18 cellular contexts compared by ENCODE assay signal in the genomic region with DNA sequence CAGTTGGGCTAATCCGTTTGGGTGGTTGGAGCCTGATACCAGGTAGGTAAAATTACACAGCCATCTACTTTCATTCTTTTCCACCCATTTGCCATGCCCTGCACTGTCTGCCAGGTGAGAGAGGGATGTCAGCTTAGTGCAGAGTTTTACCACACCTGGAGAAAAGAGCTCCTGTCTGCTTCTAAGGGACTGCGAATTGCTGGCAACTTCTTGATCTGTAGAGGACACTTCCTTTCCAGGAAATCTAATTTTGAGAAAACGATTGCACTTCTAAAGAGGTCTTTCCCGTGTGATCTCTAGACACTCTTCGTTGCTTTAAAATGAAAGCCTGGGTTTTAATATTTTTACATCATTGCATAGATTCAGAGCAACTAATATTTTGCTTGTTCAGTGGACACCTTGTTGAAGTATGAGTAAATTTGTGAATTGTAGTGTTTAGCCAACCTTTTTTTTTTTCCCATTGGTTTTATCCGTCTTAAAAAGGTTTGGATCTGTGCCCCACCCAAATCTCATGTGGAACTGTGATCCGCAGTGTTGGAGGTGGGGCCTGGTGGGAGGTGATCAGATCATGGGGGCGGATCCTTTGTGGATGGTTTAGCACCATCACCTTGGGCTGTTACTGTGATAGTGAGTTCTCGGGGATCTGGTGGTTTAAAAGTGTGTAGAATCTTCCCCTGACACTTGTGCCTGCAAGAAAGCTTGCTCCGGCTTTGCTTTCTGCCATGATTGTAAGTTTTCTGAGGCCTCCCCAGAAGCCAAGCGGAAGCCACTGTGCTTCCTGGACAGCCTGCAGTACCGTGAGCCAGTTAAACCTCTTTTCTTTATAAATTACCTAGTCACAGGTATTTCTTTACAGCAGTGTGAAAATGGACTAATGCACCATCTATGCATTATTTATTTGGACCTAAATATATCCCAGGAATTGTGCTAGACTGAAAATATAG.
DNase-seq lines count a peak whose midpoint lies in the region; ATAC-seq lines count a peak whose summit lies in the region.
"Had no signal": no experiment of that assay in that cellular context is flagged by ENCODE, and none has a peak within 500 bp of the region (broad histone marks: within the 10 kb centered on the region; RNA-seq: fewer than 3 reads in every experiment).

No MANE protein-coding gene starts in this region.

- H3K4me3 Mint-ChIP-seq in stimulated activated effector memory CD8-positive, alpha-beta T cell treated with anti-CD3 and anti-CD28 coated beads, Interleukin-12 subunit alpha, Interleukin-12 subunit beta, amount 100 ng/mL, for 72 hours = peak overlapping the region; percentile 71

- in situ Hi-C loops in KBM-7 (cut with MboI; ENCODE audit: low pct_unique_long_range_greater_than_20kb, low sequenced_read_pairs) = no loop called here

- H3K4me1 Mint-ChIP-seq in stimulated activated effector memory CD8-positive, alpha-beta T cell treated with anti-CD3 and anti-CD28 coated beads, Interleukin-12 subunit alpha, Interleukin-12 subunit beta, amount 100 ng/mL, for 72 hours = peaks cover 43% of the 10 kb centered on the region

- ATAC-seq in activated naive CD4-positive, alpha-beta T cell treated with anti-CD3 and anti-CD28 coated beads, Interleukin-2, amount 50 U/mL, for 72 hours = peak; percentile 64 to 66
- peak; percentile 51 for ATAC-seq in stimulated activated effector memory CD8-positive, alpha-beta T cell treated with anti-CD3 and anti-CD28 coated beads, Interleukin-12 subunit alpha, Interleukin-12 subunit beta, amount 100 ng/mL, for 72 hours
- no peak for ATAC-seq in GM18520 (IDR thresholded peaks at IDR 0.05; ENCODE audit: unreplicated experiment)
- ATAC-seq: HCT116 had no signal

- H3K36me3 Mint-ChIP-seq in activated naive CD4-positive, alpha-beta T cell treated with anti-CD3 and anti-CD28 coated beads, Interleukin-2, amount 50 U/mL, for 72 hours = no peaks in the 10 kb centered on the region
- no peaks in the 10 kb centered on the region for H3K36me3 Mint-ChIP-seq in stimulated activated effector memory CD8-positive, alpha-beta T cell treated with anti-CD3 and anti-CD28 coated beads, Interleukin-12 subunit alpha, Interleukin-12 subunit beta, amount 100 ng/mL, for 72 hours

- peak; percentile 11 for DNase-seq in activated CD4-positive, alpha-beta T cell treated with anti-CD3 and anti-CD28 coated beads, Interleukin-2, amount 50 U/mL, for 1 hour
- DNase-seq in activated CD4-positive, alpha-beta T cell treated with anti-CD3 and anti-CD28 coated beads, Interleukin-2, amount 50 U/mL, for 48 hours = no peak
- DNase-seq in NCI-H69 (lab: John Stamatoyannopoulos, UW) = peak; percentile 90
- DNase-seq in activated naive CD4-positive, alpha-beta T cell treated with anti-CD3 and anti-CD28 coated beads, Interleukin-2, amount 50 U/mL, for 72 hours (ENCODE audit: low spot score in 2 of 2) = no peak
- DNase-seq in stimulated activated effector memory CD8-positive, alpha-beta T cell treated with anti-CD3 and anti-CD28 coated beads, Interleukin-12 subunit alpha, Interleukin-12 subunit beta, amount 100 ng/mL, for 72 hours (ENCODE audit: low spot score in 2 of 2) = no peak
- DNase-seq in DMS153 (lab: John Stamatoyannopoulos, UW) = no peak
- DNase-seq in KBM-7 = no peak
- DNase-seq: activated gamma-delta T cell treated with Interleukin-2 at 50 U/mL for 16 hours; Calu3; GF-D8; kidney glomerular epithelial cell; NCI-H82; occipital lobe; RPMI8226; stimulated activated CD4-positive, alpha-beta T cell treated with anti-CD3 and anti-CD28 coated beads, Interleukin-4, amount 100 ng/mL, for 1 hour; tibial artery had no signal

- no peaks in the 10 kb centered on the region for H3K9me3 Mint-ChIP-seq in activated naive CD4-positive, alpha-beta T cell treated with anti-CD3 and anti-CD28 coated beads, Interleukin-2, amount 50 U/mL, for 72 hours
- no peaks in the 10 kb centered on the region for H3K9me3 Mint-ChIP-seq in stimulated activated effector memory CD8-positive, alpha-beta T cell treated with anti-CD3 and anti-CD28 coated beads, Interleukin-12 subunit alpha, Interleukin-12 subunit beta, amount 100 ng/mL, for 72 hours

- H3K27ac Mint-ChIP-seq in activated naive CD4-positive, alpha-beta T cell treated with anti-CD3 and anti-CD28 coated beads, Interleukin-2, amount 50 U/mL, for 72 hours = peak overlapping the region; percentile 26 to 84
- H3K27ac Mint-ChIP-seq in stimulated activated effector memory CD8-positive, alpha-beta T cell treated with anti-CD3 and anti-CD28 coated beads, Interleukin-12 subunit alpha, Interleukin-12 subunit beta, amount 100 ng/mL, for 72 hours = peak overlapping the region; percentile 85

Comparison
In these comparisons a context has a peak if more than half of its experiments do, and no peak if none do; other contexts are left out.
1. DNase-seq: peak in activated CD4-positive, alpha-beta T cell treated with anti-CD3 and anti-CD28 coated beads, Interleukin-2, amount 50 U/mL, for 1 hour (single experiment) and NCI-H69 (single experiment); none in activated CD4-positive, alpha-beta T cell treated with anti-CD3 and anti-CD28 coated beads, Interleukin-2, amount 50 U/mL, for 48 hours (0 of 2), activated naive CD4-positive, alpha-beta T cell treated with anti-CD3 and anti-CD28 coated beads, Interleukin-2, amount 50 U/mL, for 72 hours (0 of 2), stimulated activated effector memory CD8-positive, alpha-beta T cell treated with anti-CD3 and anti-CD28 coated beads, Interleukin-12 subunit alpha, Interleukin-12 subunit beta, amount 100 ng/mL, for 72 hours (0 of 2), DMS153 (single experiment) and KBM-7 (single experiment).